In the genomic region with DNA sequence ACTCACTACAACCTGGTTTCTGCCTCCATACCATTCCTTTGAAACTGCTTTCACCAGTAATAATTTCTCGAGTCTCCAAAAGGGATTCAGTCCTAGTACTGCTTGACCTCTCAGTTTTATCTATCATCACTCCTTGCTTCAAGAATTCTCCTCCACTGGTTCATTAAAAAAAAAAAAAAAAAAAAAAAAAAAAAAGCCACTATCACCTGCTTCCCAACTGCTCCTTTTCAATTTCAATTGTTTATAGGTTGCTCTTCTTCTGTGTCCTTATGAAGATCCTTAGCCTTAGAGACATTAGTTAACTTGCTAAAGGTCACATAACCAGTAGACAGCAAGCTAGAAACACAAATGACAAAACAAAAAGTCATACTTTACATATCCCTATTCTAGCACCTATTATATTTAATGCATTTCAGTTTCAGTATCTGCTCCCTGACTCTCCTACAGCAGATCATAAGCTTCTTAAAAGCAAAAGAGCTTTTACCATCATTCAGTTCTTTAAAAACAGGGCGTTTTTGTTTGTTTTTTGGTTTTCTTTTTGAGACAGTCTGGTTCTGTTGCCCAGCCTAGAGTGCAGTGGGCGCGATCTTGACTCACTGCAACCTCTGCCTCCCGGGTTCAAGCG, we compare ENCODE assay signal across 19 cellular contexts. TPM values are rescaled to one million over a fixed set of nuclear protein-coding genes. Genes with fewer than 3 reads are reported as not detected.
DNase-seq lines count a peak whose midpoint lies in the region; ATAC-seq and TF ChIP-seq lines count a peak whose summit lies in the region.
"Had no signal": no experiment of that assay in that cellular context is flagged by ENCODE, and none has a peak within 500 bp of the region (broad histone marks: within the 10 kb centered on the region; RNA-seq: fewer than 3 reads in every experiment).

No MANE protein-coding gene starts in this region.

- H3K4me3 ChIP-seq in MM.1S (ENCODE audit: low read length), result peak overlapping the region; percentile 39
- H3K4me3 ChIP-seq: adrenal gland, sigmoid colon had no signal

- intact Hi-C loops in activated naive CD4-positive, alpha-beta T cell treated with anti-CD3 and anti-CD28 coated beads for 36 hours (cut with micrococcal nuclease), result no loop called here

- peak overlapping the region; percentile 33 for H3K27ac Mint-ChIP-seq in activated naive CD4-positive, alpha-beta T cell treated with anti-CD3 and anti-CD28 coated beads for 36 hours
- peak overlapping the region; percentile 40 for H3K27ac Mint-ChIP-seq in osteocyte (ENCODE audit: unreplicated experiment)

- H3K9me3 Mint-ChIP-seq in activated naive CD4-positive, alpha-beta T cell treated with anti-CD3 and anti-CD28 coated beads for 36 hours, result no peaks in the 10 kb centered on the region
- H3K9me3 Mint-ChIP-seq in osteocyte (ENCODE audit: unreplicated experiment), result no peaks in the 10 kb centered on the region
- H3K9me3 Mint-ChIP-seq: IgD-negative memory B cell, memory B cell had no signal

- no peak for DNase-seq in activated naive CD4-positive, alpha-beta T cell treated with anti-CD3 and anti-CD28 coated beads for 36 hours
- DNase-seq in activated naive CD4-positive, alpha-beta T cell treated with Interleukin-2 at 50 U/mL for 16 hours, result no peak
- DNase-seq in MM.1S (peak; percentile 59), osteocyte (ENCODE audit: extremely low spot score, unreplicated experiment) (no peak), anterior cingulate cortex (lab: John Stamatoyannopoulos, UW) (no peak), dermis blood vessel endothelial cell (no peak)
- DNase-seq: adrenal gland; Caco-2; effector memory CD4-positive, alpha-beta T cell; kidney; NCI-H1048; NCI-H82; sigmoid colon; stimulated activated CD4-positive, alpha-beta T cell treated with anti-CD3 and anti-CD28 coated beads, Interleukin-2, amount 100 ng/mL, for 24 hours; substantia nigra had no signal

- TF ChIP-seq CTCF in MM.1S (IDR thresholded peaks at IDR 0.05; ENCODE audit: low read length) (no peak), osteocyte (IDR thresholded peaks at IDR 0.05) (no peak)

- no peaks in the 10 kb centered on the region for H3K9me3 ChIP-seq in MM.1S (replicated peaks; ENCODE audit: insufficient read depth, low read length)
- H3K9me3 ChIP-seq: adrenal gland, Caco-2, sigmoid colon had no signal

- peak overlapping the region; percentile 83 for H3K4me2 ChIP-seq in MM.1S (ENCODE audit: low read depth, low read length)

- CTCF ChIA-PET in activated naive CD4-positive, alpha-beta T cell treated with anti-CD3 and anti-CD28 coated beads for 36 hours (lab: Charles Lee), result interaction anchor here (1.0 to 1.1 kb wide), 2 partner anchors 8 to 59 kb away, joined by 3 read pairs; no protein-coding TSS in a partner anchor

- H3K9me2 ChIP-seq in MM.1S (replicated peaks; ENCODE audit: insufficient read depth, low read length), result no peaks in the 10 kb centered on the region

- H3K79me2 ChIP-seq in MM.1S (ENCODE audit: low read length), result peaks cover 90% of the 10 kb centered on the region

- no peaks in the 10 kb centered on the region; the same call in 1 of the 2 replicates for H3K36me3 ChIP-seq in MM.1S (replicated peaks; ENCODE audit: insufficient read depth, low read length)
- H3K36me3 ChIP-seq: adrenal gland, sigmoid colon had no signal

- peaks cover 37% of the 10 kb centered on the region for H3F3A ChIP-seq in MM.1S (ENCODE audit: insufficient read depth, low read length)

- ATAC-seq in GM19035 (IDR thresholded peaks at IDR 0.05; ENCODE audit: unreplicated experiment), result peak; percentile 52
- no peak for ATAC-seq in GM21423 (IDR thresholded peaks at IDR 0.05; ENCODE audit: unreplicated experiment)

- H3K4me3 Mint-ChIP-seq in activated naive CD4-positive, alpha-beta T cell treated with anti-CD3 and anti-CD28 coated beads for 36 hours, result no peak overlapping the region
- no peak overlapping the region for H3K4me3 Mint-ChIP-seq in osteocyte (ENCODE audit: unreplicated experiment)
- H3K4me3 Mint-ChIP-seq: memory B cell had no signal

- H3K27me3 Mint-ChIP-seq in activated naive CD4-positive, alpha-beta T cell treated with anti-CD3 and anti-CD28 coated beads for 36 hours (ENCODE audit: low read depth), result no peaks in the 10 kb centered on the region
- H3K27me3 Mint-ChIP-seq in osteocyte (ENCODE audit: unreplicated experiment), result no peaks in the 10 kb centered on the region
- H3K27me3 Mint-ChIP-seq: IgD-negative memory B cell, memory B cell had no signal

- H3K36me3 Mint-ChIP-seq in activated naive CD4-positive, alpha-beta T cell treated with anti-CD3 and anti-CD28 coated beads for 36 hours (ENCODE audit: low read depth), result peaks cover 12% of the 10 kb centered on the region
- peaks cover 7% of the 10 kb centered on the region for H3K36me3 Mint-ChIP-seq in osteocyte (ENCODE audit: unreplicated experiment)

- H3K4me1 Mint-ChIP-seq in activated naive CD4-positive, alpha-beta T cell treated with anti-CD3 and anti-CD28 coated beads for 36 hours (ENCODE audit: low read depth), result peaks cover 66% of the 10 kb centered on the region
- peaks cover 41% of the 10 kb centered on the region for H3K4me1 Mint-ChIP-seq in osteocyte (ENCODE audit: unreplicated experiment)

- H2AFZ ChIP-seq in MM.1S (ENCODE audit: low read length), result no peak overlapping the region

- H3K9ac ChIP-seq in MM.1S (ENCODE audit: low read length), result peak overlapping the region; percentile 52

- no peaks in the 10 kb centered on the region for H3K27me3 ChIP-seq in MM.1S (replicated peaks; ENCODE audit: insufficient read depth, low read length)
- H3K27me3 ChIP-seq: adrenal gland, sigmoid colon had no signal

- H4K20me1 ChIP-seq in MM.1S (ENCODE audit: insufficient read depth, low read length), result no peaks in the 10 kb centered on the region

- peaks cover 38% of the 10 kb centered on the region for H3K4me1 ChIP-seq in MM.1S (ENCODE audit: low read length)
- H3K4me1 ChIP-seq: Caco-2 had no signal

- peak overlapping the region; percentile 82 for H3K27ac ChIP-seq in MM.1S (ENCODE audit: low read length)
- H3K27ac ChIP-seq: adrenal gland, sigmoid colon had no signal

RNA-seq across cellular contexts. Expression of gene NRDC, which starts 7.1 kb away (rescaled TPM):
- 100 to 1,000 TPM; 136 to 145 TPM for total RNA-seq in activated naive CD4-positive, alpha-beta T cell treated with anti-CD3 and anti-CD28 coated beads for 36 hours
- total RNA-seq in osteocyte, result 122 and 130 TPM in 2 replicates
- total RNA-seq in dermis blood vessel endothelial cell, result 50.9 and 99.2 TPM in 2 replicates
